1 cellular context compared by ENCODE assay signal in the genomic region with DNA sequence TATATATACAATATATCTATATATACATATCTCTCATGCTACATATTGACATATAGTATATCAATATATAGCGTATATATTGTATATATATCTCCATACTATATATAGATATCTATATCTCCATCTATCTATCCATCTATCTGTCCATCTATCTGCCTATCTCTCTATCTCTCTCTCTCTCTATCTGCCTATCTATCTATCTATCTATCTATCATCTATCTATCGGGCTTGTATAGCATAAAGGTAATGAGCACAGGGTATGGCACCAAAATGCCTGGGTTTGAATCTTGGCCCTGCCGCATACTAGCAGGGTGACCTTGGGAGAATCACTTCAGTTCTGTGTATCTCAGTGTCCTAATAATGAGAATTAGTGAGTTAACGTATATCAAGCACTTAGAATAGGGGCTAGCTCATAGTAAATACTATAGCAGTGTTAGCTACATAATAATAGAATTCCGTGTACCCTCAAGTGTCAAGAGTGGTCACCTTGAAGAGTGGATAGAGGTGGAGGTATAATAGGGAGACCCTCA.
TF ChIP-seq lines count a peak whose summit lies in the region.

No MANE protein-coding gene starts in this region.

TF ChIP-seq in HEK293T, 16 proteins besides CTCF, POLR2A, EP300 and RAD21 (continued from another document):
- TF ChIP-seq PKNOX1 (IDR thresholded peaks at IDR 0.05) (no peak), FOXA1 (IDR thresholded peaks at IDR 0.05) (no peak)
